In genomic region chr11:69950621-69951020, GRCh38 we compare ENCODE assay signal across 1 cellular context.
TF ChIP-seq lines count a peak whose summit lies in the region.

No MANE protein-coding gene starts in this region.

TF ChIP-seq in IMR-90, 13 proteins besides CTCF, POLR2A, EP300 and RAD21:
- TF ChIP-seq ELK1 (IDR thresholded peaks at IDR 0.05; ENCODE audit: borderline replicate concordance, low read depth, low read length), result no peak
